ENCODE assay signal across 24 cellular contexts in genomic region chr4:189802884-189803283, GRCh38.
DNase-seq lines count a peak whose midpoint lies in the region; ATAC-seq lines count a peak whose summit lies in the region.
"Had no signal": no experiment of that assay in that cellular context is flagged by ENCODE, and none has a peak within 500 bp of the region (broad histone marks: within the 10 kb centered on the region; RNA-seq: fewer than 3 reads in every experiment).

No MANE protein-coding gene starts in this region.

- WGBS in trophoblast cell (ENCODE audit: extremely low coverage, insufficient coverage, insufficient read length) = no CpG with 5 or more reads among the region's 5 CpGs

- in situ Hi-C loops in KBM-7 (cut with MboI; ENCODE audit: low pct_unique_long_range_greater_than_20kb, low sequenced_read_pairs) (no loop called here), SK-MEL-5 (cut with HindIII; ENCODE audit: low pct_unique_long_range_greater_than_20kb, low sequenced_read_pairs) (no loop called here)

- no peak overlapping the region for H2BK120ac ChIP-seq in trophoblast cell (ENCODE audit: insufficient read depth, low read length, poor library complexity)

- no peaks in the 10 kb centered on the region for H3K27me3 ChIP-seq in trophoblast cell (ENCODE audit: insufficient read depth, low read length)
- H3K27me3 ChIP-seq: right atrium auricular region had no signal

- no peak overlapping the region for H3K4me2 ChIP-seq in trophoblast cell (ENCODE audit: low read length)

- H4K91ac ChIP-seq in trophoblast cell (ENCODE audit: low read depth, low read length) = no peak overlapping the region

- no peaks in the 10 kb centered on the region for H3K4me1 ChIP-seq in trophoblast cell (ENCODE audit: control insufficient read depth in 1 of 2, insufficient read depth in 2 of 2, low read length in 2 of 2)
- H3K4me1 ChIP-seq: right atrium auricular region had no signal

- no peak overlapping the region for H3K27ac ChIP-seq in trophoblast cell (ENCODE audit: low read depth, low read length)
- H3K27ac ChIP-seq: epithelial cell of prostate, right atrium auricular region had no signal

- no peak overlapping the region for H2AK5ac ChIP-seq in trophoblast cell (ENCODE audit: low read length)

- no peak overlapping the region for H3K9ac ChIP-seq in trophoblast cell (ENCODE audit: low read length)

- no peak overlapping the region for H4K8ac ChIP-seq in trophoblast cell (ENCODE audit: low read depth, low read length)

- no peak overlapping the region for H4K12ac ChIP-seq in trophoblast cell (ENCODE audit: low read depth, low read length)

- H2BK5ac ChIP-seq in trophoblast cell (ENCODE audit: low read depth, low read length, poor library complexity) = no peak overlapping the region

- no peak for ATAC-seq in GM19035 (IDR thresholded peaks at IDR 0.05; ENCODE audit: unreplicated experiment)
- ATAC-seq: GM12878 had no signal

- H2BK12ac ChIP-seq in trophoblast cell (ENCODE audit: low read length) = no peak overlapping the region

- H3K14ac ChIP-seq in trophoblast cell (ENCODE audit: low read length) = no peak overlapping the region

- no peak overlapping the region for H3K23ac ChIP-seq in trophoblast cell (ENCODE audit: low read length)

- H3K79me1 ChIP-seq in trophoblast cell (ENCODE audit: low read length) = no peaks in the 10 kb centered on the region

- no peak overlapping the region for H2AFZ ChIP-seq in trophoblast cell (ENCODE audit: insufficient read depth, low read length, poor library complexity)

- DNase-seq in DMS53 (lab: John Stamatoyannopoulos, UW) (peak; percentile 16), DMS53 treated with DMSO at 0.1 percent for 48 hours (lab: John Stamatoyannopoulos, UW; ENCODE audit: unreplicated experiment) (no peak), KBM-7 (peak; percentile 30), SK-MEL-5 (ENCODE audit: low read depth, low spot score) (peak; percentile 65), trophoblast cell (no peak), amniotic stem cell (lab: John Stamatoyannopoulos, UW) (no peak), SIG-M5 treated with dmso at 0.1 percent for 504 hours (lab: John Stamatoyannopoulos, UW; ENCODE audit: unreplicated experiment) (no peak)
- DNase-seq: 8988T; activated CD4-positive, alpha-beta T cell treated with anti-CD3 and anti-CD28 coated beads for 1 hour; activated naive CD4-positive, alpha-beta T cell treated with Interleukin-2 at 50 U/mL for 16 hours; activated T-cell treated with anti-CD3 and anti-CD28 coated beads, Interleukin-2, amount 50 U/mL, for 24 hours; anterior cingulate cortex; caudate nucleus; foreskin melanocyte; GF-D8; mammary epithelial cell; NCI-H1694 treated with DMSO at 0.1 percent for 48 hours; NCI-H2227 treated with DMSO at 0.1 percent for 48 hours; NCI-H82; stimulated activated CD8-positive, alpha-beta memory T cell treated with anti-CD3 and anti-CD28 coated beads, Interleukin-4, amount 100 ng/mL, for 48 hours had no signal

- H3K79me2 ChIP-seq in trophoblast cell (ENCODE audit: control insufficient read depth, insufficient read depth, low read length, poor library complexity) = no peaks in the 10 kb centered on the region

- no peaks in the 10 kb centered on the region for H3K36me3 ChIP-seq in trophoblast cell (ENCODE audit: control insufficient read depth in 1 of 2, insufficient read depth in 2 of 2, low read length in 2 of 2)
- H3K36me3 ChIP-seq: right atrium auricular region had no signal

- H3K18ac ChIP-seq in trophoblast cell (ENCODE audit: low read length) = no peak overlapping the region

- peak overlapping the region; percentile 2 for H3K4me3 ChIP-seq in trophoblast cell (ENCODE audit: low read depth, low read length)
- H3K4me3 ChIP-seq: GM12878, right atrium auricular region had no signal

- no peak overlapping the region for H3K4ac ChIP-seq in trophoblast cell (ENCODE audit: low read depth, low read length)

- H3K9me3 ChIP-seq in trophoblast cell (ENCODE audit: insufficient read depth, low read depth, low read length) = peaks cover 2% of the 10 kb centered on the region
- H3K9me3 ChIP-seq: right atrium auricular region had no signal

Comparison
In these comparisons a context has a peak if more than half of its experiments do, and no peak if none do; other contexts are left out.
1. DNase-seq: peak in DMS53 (single experiment), KBM-7 (single experiment) and SK-MEL-5 (single experiment); none in DMS53 treated with DMSO at 0.1 percent for 48 hours (single experiment), trophoblast cell (0 of 2), amniotic stem cell (single experiment) and SIG-M5 treated with dmso at 0.1 percent for 504 hours (single experiment).